8 cellular contexts compared by ENCODE assay signal in the genomic region with DNA sequence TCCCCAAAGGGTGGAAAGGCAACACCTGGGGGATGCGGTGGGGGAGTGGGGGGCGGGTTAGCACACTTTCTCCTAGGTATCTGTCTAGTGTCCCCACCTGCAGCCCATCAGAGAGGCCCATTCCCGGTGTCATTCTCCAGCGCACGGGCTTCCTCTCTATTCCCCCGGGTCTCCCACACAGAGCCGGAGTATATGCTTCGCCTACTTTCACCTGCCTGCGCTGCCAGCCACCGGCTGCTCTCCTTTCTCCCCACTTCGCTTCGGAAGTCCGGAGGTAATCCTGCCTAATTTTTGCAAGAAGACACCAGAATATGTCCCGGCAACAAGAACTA. TPM values are rescaled to one million over a fixed set of nuclear protein-coding genes. Genes with fewer than 3 reads are reported as not detected.
DNase-seq lines count a peak whose midpoint lies in the region; ATAC-seq and FAIRE-seq lines count a peak whose summit lies in the region.

No MANE protein-coding gene starts in this region.

- peak; percentile 6 for DNase-seq in AG20443 (ENCODE audit: low spot score)
- no peak for DNase-seq in T-cell
- no peak for DNase-seq in memory B cell (ENCODE audit: low spot score in 2 of 2)
- DNase-seq in RCC 7860 (ENCODE audit: low spot score): no peak
- no peak for DNase-seq in activated T-helper 2 cell treated with anti-CD3 and anti-CD28 coated beads, Interferon-gamma antibody, Interleukin-2, Interleukin-4, amounts not matched to agents 10 μg/mL and 5 μg/mL and 100 μg/mL, durations not matched to agents 14 hours and 24 hours and 36 hours (ENCODE audit: low spot score)

- peak overlapping the region in 2 of 3 donors; percentile 36 to 49 for H3K4me3 Mint-ChIP-seq in T-cell
- H3K4me3 Mint-ChIP-seq in memory B cell: peak overlapping the region; percentile 83
- no peak overlapping the region for H3K4me3 Mint-ChIP-seq in activated T-helper 2 cell treated with anti-CD3 and anti-CD28 coated beads, Interferon-gamma antibody, Interleukin-2, Interleukin-4, amounts not matched to agents 10 μg/mL and 5 μg/mL and 100 μg/mL, durations not matched to agents 14 hours and 24 hours and 36 hours (ENCODE audit: low read depth)

- CTCF ChIA-PET in T-cell (lab: Charles Lee): no interaction called here

- H3K4me1 Mint-ChIP-seq in T-cell (peaks cover 0 to 11% (median 8%) of the 10 kb centered on the region in 3 donors), memory B cell (peaks cover 3% of the 10 kb centered on the region)
- H3K4me1 Mint-ChIP-seq in activated T-helper 2 cell treated with anti-CD3 and anti-CD28 coated beads, Interferon-gamma antibody, Interleukin-2, Interleukin-4, amounts not matched to agents 10 μg/mL and 5 μg/mL and 100 μg/mL, durations not matched to agents 14 hours and 24 hours and 36 hours (ENCODE audit: low read depth): no peaks in the 10 kb centered on the region

- H3K27ac Mint-ChIP-seq in T-cell (no peak overlapping the region), memory B cell (no peak overlapping the region)
- no peak overlapping the region for H3K27ac Mint-ChIP-seq in activated T-helper 2 cell treated with anti-CD3 and anti-CD28 coated beads, Interferon-gamma antibody, Interleukin-2, Interleukin-4, amounts not matched to agents 10 μg/mL and 5 μg/mL and 100 μg/mL, durations not matched to agents 14 hours and 24 hours and 36 hours

- peaks cover 48 to 51% of the 10 kb centered on the region in 2 donors for H3K27me3 Mint-ChIP-seq in T-cell
- H3K27me3 Mint-ChIP-seq in memory B cell: peaks cover 11% of the 10 kb centered on the region
- H3K27me3 Mint-ChIP-seq in activated T-helper 2 cell treated with anti-CD3 and anti-CD28 coated beads, Interferon-gamma antibody, Interleukin-2, Interleukin-4, amounts not matched to agents 10 μg/mL and 5 μg/mL and 100 μg/mL, durations not matched to agents 14 hours and 24 hours and 36 hours (ENCODE audit: low read depth): peaks cover 30% of the 10 kb centered on the region

- no peaks in the 10 kb centered on the region for H3K36me3 Mint-ChIP-seq in T-cell
- no peaks in the 10 kb centered on the region for H3K36me3 Mint-ChIP-seq in memory B cell
- no peaks in the 10 kb centered on the region for H3K36me3 Mint-ChIP-seq in activated T-helper 2 cell treated with anti-CD3 and anti-CD28 coated beads, Interferon-gamma antibody, Interleukin-2, Interleukin-4, amounts not matched to agents 10 μg/mL and 5 μg/mL and 100 μg/mL, durations not matched to agents 14 hours and 24 hours and 36 hours (ENCODE audit: low read depth)

- H3K9me3 Mint-ChIP-seq in T-cell (no peaks in the 10 kb centered on the region), memory B cell (no peaks in the 10 kb centered on the region)
- no peaks in the 10 kb centered on the region for H3K9me3 Mint-ChIP-seq in activated T-helper 2 cell treated with anti-CD3 and anti-CD28 coated beads, Interferon-gamma antibody, Interleukin-2, Interleukin-4, amounts not matched to agents 10 μg/mL and 5 μg/mL and 100 μg/mL, durations not matched to agents 14 hours and 24 hours and 36 hours

- no peak for FAIRE-seq in RCC 7860 (lab: Jason Lieb, UNC)

- peak; percentile 13 for ATAC-seq in GM19463 (IDR thresholded peaks at IDR 0.05; ENCODE audit: unreplicated experiment)
- ATAC-seq in T-cell (replicated peaks in 1 of 4): no peak
- ATAC-seq in memory B cell (ENCODE audit: low read depth): no peak
- no peak for ATAC-seq in GM18502 (IDR thresholded peaks at IDR 0.05; ENCODE audit: poor library complexity, unreplicated experiment)
- no peak for ATAC-seq in HG03439 (IDR thresholded peaks at IDR 0.05; ENCODE audit: unreplicated experiment)

- intact Hi-C loops in activated T-helper 2 cell treated with anti-CD3 and anti-CD28 coated beads, Interferon-gamma antibody, Interleukin-2, Interleukin-4, amounts not matched to agents 10 μg/mL and 5 μg/mL and 100 μg/mL, durations not matched to agents 14 hours and 24 hours and 36 hours (cut with micrococcal nuclease): no loop called here

- POLR2A ChIA-PET in T-cell (lab: Charles Lee): no interaction called here

RNA-seq across cellular contexts. Expression of a gene that starts 0.9 kb away (rescaled TPM):
- not detected for total RNA-seq in T-cell
- total RNA-seq in activated T-helper 2 cell treated with anti-CD3 and anti-CD28 coated beads, Interferon-gamma antibody, Interleukin-2, Interleukin-4, amounts not matched to agents 10 μg/mL and 5 μg/mL and 100 μg/mL, durations not matched to agents 14 hours and 24 hours and 36 hours: not detected in 2 replicates
